In the genomic region with DNA sequence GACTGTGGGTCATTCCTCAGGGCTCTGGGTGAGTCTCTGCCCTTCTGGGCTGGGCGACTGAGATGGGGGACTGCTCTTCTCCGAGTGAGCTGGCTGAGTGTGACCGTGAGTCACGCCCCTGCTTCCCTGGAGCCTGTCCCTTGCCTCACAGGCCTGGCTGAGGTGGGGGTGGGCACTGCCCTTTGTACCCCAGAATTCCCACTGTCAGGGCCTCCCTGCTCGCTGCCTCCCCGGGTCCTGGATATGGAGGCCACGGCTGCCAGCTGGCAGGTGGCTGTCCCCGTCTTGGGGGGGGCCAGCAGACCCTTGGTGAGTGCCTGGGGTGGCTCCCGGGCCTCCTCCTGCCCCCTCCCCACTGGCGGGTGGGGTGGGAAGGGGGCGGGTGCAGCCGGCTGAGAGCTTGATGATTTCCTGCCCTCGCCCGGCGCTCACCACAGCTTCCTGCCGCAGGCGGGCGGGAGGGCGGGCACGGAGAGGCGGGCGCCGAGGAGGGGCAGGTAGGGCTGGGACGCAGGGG, we compare ENCODE assay signal across 8 cellular contexts. TPM values are rescaled to one million over a fixed set of nuclear protein-coding genes. Genes with fewer than 3 reads are reported as not detected.
DNase-seq lines count a peak whose midpoint lies in the region; ATAC-seq, FAIRE-seq and TF ChIP-seq lines count a peak whose summit lies in the region.

LAT (plus strand) TSS at position 434 of the 517 bp plus-strand sequence. CDS start 366 bp downstream, outside the sequence.

- H3K79me2 ChIP-seq in smooth muscle cell (ENCODE audit: low read depth) = no peaks in the 10 kb centered on the region

- H3K9me3 ChIP-seq in Peyer's patch (no peaks in the 10 kb centered on the region), smooth muscle cell (replicated peaks; ENCODE audit: low read depth) (no peaks in the 10 kb centered on the region), kidney (ENCODE audit: control insufficient read depth in 1 of 2, low read length in 2 of 2) (peaks cover 3 to 6% of the 10 kb centered on the region in 2 donors)

- no peak within 1 kb of the TSS for H2AFZ ChIP-seq in smooth muscle cell (ENCODE audit: low read depth)

- no peak for FAIRE-seq in kidney (lab: Jason Lieb, UNC)

- 91% methylated on average over 16 of the region's 24 CpGs for WGBS in smooth muscle cell (ENCODE audit: low lambda C conversion rate)

- intact Hi-C loops in kidney (cut with DNase I) = no loop called here

- no peaks in the 10 kb centered on the region for H3F3A ChIP-seq in smooth muscle cell (ENCODE audit: low read depth)

- H3K36me3 ChIP-seq in Peyer's patch (peaks cover 0 to 65% (median 0%) of the 10 kb centered on the region in 3 donors), rectal smooth muscle tissue (ENCODE audit: control insufficient read depth, insufficient read depth, low read length) (peaks cover 16% of the 10 kb centered on the region), smooth muscle cell (ENCODE audit: low read depth) (peaks cover 3% of the 10 kb centered on the region), kidney (ENCODE audit: control insufficient read depth in 1 of 2, insufficient read depth in 2 of 2, low read length in 2 of 2) (peaks cover 16 to 35% of the 10 kb centered on the region in 2 donors)

- no peak for ATAC-seq in HG03280 (IDR thresholded peaks at IDR 0.05; ENCODE audit: unreplicated experiment)

- no peak for TF ChIP-seq POLR2A in Peyer's patch (IDR thresholded peaks at IDR 0.05)

- no peak for TF ChIP-seq CTCF in GM12875 (IDR thresholded peaks at IDR 0.05; ENCODE audit: borderline replicate concordance, insufficient read depth, low read depth, low read length)
- TF ChIP-seq CTCF in Peyer's patch (IDR thresholded peaks at IDR 0.05) = no peak
- no peak for TF ChIP-seq CTCF in smooth muscle cell (IDR thresholded peaks at IDR 0.05; ENCODE audit: borderline replicate concordance, insufficient read depth, poor library complexity, severe bottlenecking)
- TF ChIP-seq CTCF in kidney (IDR thresholded peaks at IDR 0.05; ENCODE audit: borderline replicate concordance, extremely low read depth, insufficient read depth) = no peak

- no peak within 1 kb of the TSS for H3K4me2 ChIP-seq in smooth muscle cell

- H3K4me1 ChIP-seq in Peyer's patch (peaks cover 0 to 10% (median 5%) of the 10 kb centered on the region in 4 donors), rectal smooth muscle tissue (ENCODE audit: control insufficient read depth, insufficient read depth, low read length) (no peaks in the 10 kb centered on the region), smooth muscle cell (ENCODE audit: low read depth) (no peaks in the 10 kb centered on the region), kidney (ENCODE audit: control insufficient read depth in 1 of 2, insufficient read depth in 1 of 2, low read depth in 1 of 2, low read length in 2 of 2) (no peaks in the 10 kb centered on the region)

- H3K27ac ChIP-seq in Peyer's patch = peak within 1 kb of the TSS; percentile 62 to 80 (median 78)
- no peak within 1 kb of the TSS for H3K27ac ChIP-seq in rectal smooth muscle tissue (ENCODE audit: low read depth, low read length)
- no peak within 1 kb of the TSS for H3K27ac ChIP-seq in smooth muscle cell (ENCODE audit: low read depth)
- no peak within 1 kb of the TSS for H3K27ac ChIP-seq in kidney (ENCODE audit: low read depth in 2 of 2, low read length in 2 of 2)

- H3K27me3 ChIP-seq in Peyer's patch (no peaks in the 10 kb centered on the region), rectal smooth muscle tissue (ENCODE audit: control insufficient read depth, insufficient read depth, low read length) (no peaks in the 10 kb centered on the region), smooth muscle cell (ENCODE audit: low read depth) (no peaks in the 10 kb centered on the region)

- H3K9ac ChIP-seq in rectal smooth muscle tissue (ENCODE audit: low read length) = peak within 1 kb of the TSS; percentile 38
- H3K9ac ChIP-seq in smooth muscle cell (ENCODE audit: low read depth) = no peak within 1 kb of the TSS
- H3K9ac ChIP-seq in kidney (ENCODE audit: low read length in 2 of 2) = no peak within 1 kb of the TSS

- no peaks in the 10 kb centered on the region for H4K20me1 ChIP-seq in smooth muscle cell (ENCODE audit: low read depth)

- H3K4me3 ChIP-seq in GM12875 (ENCODE audit: low read depth, low read length) (peak within 1 kb of the TSS; percentile 45), Peyer's patch (peak within 1 kb of the TSS; percentile 36 to 50 (median 46)), rectal smooth muscle tissue (ENCODE audit: low read length) (peak within 1 kb of the TSS; percentile 53), smooth muscle cell (no peak within 1 kb of the TSS), kidney (ENCODE audit: low read length in 2 of 2) (no peak within 1 kb of the TSS)

- DNase-seq in Peyer's patch = peak in 2 of 3 donors; percentile 67 to 83
- peak; percentile 84 for DNase-seq in activated effector memory CD4-positive, alpha-beta T cell treated with Interleukin-2 at 50 U/mL for 16 hours
- DNase-seq in smooth muscle cell (lab: John Stamatoyannopoulos, UW; ENCODE audit: unreplicated experiment) = no peak
- DNase-seq in kidney = no peak
- DNase-seq in Ammon's horn (ENCODE audit: low spot score) = no peak

RNA-seq across cellular contexts. Expression of gene LAT, which starts in this region (rescaled TPM):
- total RNA-seq in Peyer's patch (10 to 100 TPM; 10.5 to 52.0 (median 15.9) TPM), smooth muscle cell (2.1 and 8.2 TPM in 2 replicates), kidney (12.5 TPM)
- polyA plus RNA-seq in smooth muscle cell (3.2 and 3.5 TPM in 2 replicates), kidney (ENCODE audit: insufficient read depth, low read depth, low replicate concordance) (8.3 TPM)

Comparison
In these comparisons a context has a peak if more than half of its experiments do, and no peak if none do; other contexts are left out.
1. H3K4me3 ChIP-seq: peak in GM12875 (single experiment), Peyer's patch (4 of 4) and rectal smooth muscle tissue (single experiment); none in smooth muscle cell (single experiment) and kidney (0 of 2).
2. DNase-seq: peak in Peyer's patch (2 of 3) and activated effector memory CD4-positive, alpha-beta T cell treated with Interleukin-2 at 50 U/mL for 16 hours (single experiment); none in smooth muscle cell (single experiment), kidney (single experiment) and Ammon's horn (single experiment).
3. H3K27ac ChIP-seq: peak in Peyer's patch (4 of 4); none in rectal smooth muscle tissue (single experiment), smooth muscle cell (single experiment) and kidney (0 of 2).